16 cellular contexts compared by ENCODE assay signal in the genomic region with DNA sequence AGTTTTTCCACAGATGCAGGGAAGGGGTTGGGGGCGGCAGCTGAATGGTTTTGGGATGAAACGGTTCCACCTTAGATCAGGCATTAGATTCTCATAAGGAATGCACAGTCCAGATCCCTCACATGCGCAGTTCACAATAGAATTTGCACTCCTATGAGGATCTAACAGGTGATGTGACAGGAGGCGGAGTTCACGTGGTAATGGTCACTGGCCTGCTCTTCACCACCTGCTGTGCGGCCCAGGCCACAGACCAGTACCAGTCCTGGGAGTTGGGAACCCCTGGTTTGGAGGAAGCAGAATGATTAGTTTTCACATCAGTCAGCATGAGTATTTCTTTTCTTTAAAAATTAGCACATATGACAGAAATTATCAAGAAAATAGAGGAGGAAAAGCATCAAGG. TPM values are rescaled to one million over a fixed set of nuclear protein-coding genes. Genes with fewer than 3 reads are reported as not detected.
DNase-seq lines count a peak whose midpoint lies in the region; ATAC-seq and TF ChIP-seq lines count a peak whose summit lies in the region.
"Had no signal": no experiment of that assay in that cellular context is flagged by ENCODE, and none has a peak within 500 bp of the region (broad histone marks: within the 10 kb centered on the region; RNA-seq: fewer than 3 reads in every experiment).

No MANE protein-coding gene starts in this region.

- no peaks in the 10 kb centered on the region for H3K27me3 ChIP-seq in left ventricle myocardium inferior (ENCODE audit: low read depth)
- no peaks in the 10 kb centered on the region for H3K27me3 ChIP-seq in heart right ventricle
- H3K27me3 ChIP-seq in esophagus squamous epithelium: no peaks in the 10 kb centered on the region
- no peaks in the 10 kb centered on the region for H3K27me3 ChIP-seq in subcutaneous abdominal adipose tissue (ENCODE audit: control insufficient read depth in 5 of 5, insufficient read depth in 4 of 5, low read length in 5 of 5)
- H3K27me3 ChIP-seq in adrenal gland: no peaks in the 10 kb centered on the region
- H3K27me3 ChIP-seq: body of pancreas, esophagus muscularis mucosa, heart left ventricle, vagina had no signal

- TF ChIP-seq CTCF in left ventricle myocardium inferior (IDR thresholded peaks at IDR 0.05; ENCODE audit: borderline replicate concordance): no peak
- no peak for TF ChIP-seq CTCF in heart right ventricle (IDR thresholded peaks at IDR 0.05)
- TF ChIP-seq CTCF in esophagus squamous epithelium (IDR thresholded peaks at IDR 0.05): no peak
- TF ChIP-seq CTCF in adrenal gland (IDR thresholded peaks at IDR 0.05): no peak

- CTCF ChIA-PET in activated CD8-positive, alpha-beta T cell treated with anti-CD3 and anti-CD28 coated beads, Interleukin-2, amount 10 ng/mL, durations not matched to agents 7 days and 5 days (lab: Charles Lee): interaction anchor here (1.5 kb wide), 1 partner anchor 119 kb away, joined by 3 read pairs; no protein-coding TSS in a partner anchor

- H3K36me3 ChIP-seq in left ventricle myocardium inferior (peaks cover 89% of the 10 kb centered on the region), heart right ventricle (peaks cover 0 to 100% (median 43%) of the 10 kb centered on the region in 9 donors), esophagus squamous epithelium (peaks cover 28 to 100% (median 47%) of the 10 kb centered on the region in 3 donors), subcutaneous abdominal adipose tissue (ENCODE audit: control insufficient read depth in 5 of 5, insufficient read depth in 5 of 5, low read length in 5 of 5) (peaks cover 27 to 90% (median 82%) of the 10 kb centered on the region in 5 donors), adrenal gland (replicated peaks in 1 of 2) (peaks cover 0 to 77% of the 10 kb centered on the region in 2 donors)

- H3K9me3 Mint-ChIP-seq in activated CD8-positive, alpha-beta T cell treated with anti-CD3 and anti-CD28 coated beads, Interleukin-2, amount 10 ng/mL, durations not matched to agents 7 days and 5 days (ENCODE audit: insufficient read depth): no peaks in the 10 kb centered on the region
- H3K9me3 Mint-ChIP-seq: neural crest cell had no signal

- POLR2A ChIA-PET in activated CD8-positive, alpha-beta T cell treated with anti-CD3 and anti-CD28 coated beads, Interleukin-2, amount 10 ng/mL, durations not matched to agents 7 days and 5 days (lab: Charles Lee): no interaction called here

- peaks cover 41% of the 10 kb centered on the region for H3K4me1 ChIP-seq in left ventricle myocardium inferior
- peaks cover 5 to 28% (median 18%) of the 10 kb centered on the region in 9 donors for H3K4me1 ChIP-seq in heart right ventricle
- peaks cover 0 to 20% (median 0%) of the 10 kb centered on the region in 3 donors for H3K4me1 ChIP-seq in esophagus squamous epithelium
- H3K4me1 ChIP-seq in subcutaneous abdominal adipose tissue (ENCODE audit: control insufficient read depth in 5 of 5, insufficient read depth in 5 of 5, low read length in 5 of 5): peaks cover 0 to 15% (median 13%) of the 10 kb centered on the region in 5 donors
- H3K4me1 ChIP-seq in adrenal gland (replicated peaks in 1 of 2): peaks cover 0 to 11% of the 10 kb centered on the region in 2 donors
- H3K4me1 ChIP-seq: body of pancreas, Caco-2 had no signal

- H3K27me3 Mint-ChIP-seq in activated CD8-positive, alpha-beta T cell treated with anti-CD3 and anti-CD28 coated beads, Interleukin-2, amount 10 ng/mL, durations not matched to agents 7 days and 5 days (ENCODE audit: low read depth): no peaks in the 10 kb centered on the region

- no peak overlapping the region for H3K9ac ChIP-seq in subcutaneous abdominal adipose tissue (ENCODE audit: low read length in 5 of 5)

- H3K27ac ChIP-seq in left ventricle myocardium inferior (replicated peaks) (peak overlapping the region; percentile 66), heart right ventricle (peak overlapping the region in 2 of 10 donors; percentile 24 to 51), esophagus squamous epithelium (peak overlapping the region; percentile 3 to 16 (median 9)), subcutaneous abdominal adipose tissue (ENCODE audit: low read depth, low read length) (peak overlapping the region; percentile 27), adrenal gland (peak overlapping the region in 1 of 5 donors; percentile 15)
- H3K27ac ChIP-seq: body of pancreas, vagina had no signal

- peaks cover 77% of the 10 kb centered on the region for H3K36me3 Mint-ChIP-seq in activated CD8-positive, alpha-beta T cell treated with anti-CD3 and anti-CD28 coated beads, Interleukin-2, amount 10 ng/mL, durations not matched to agents 7 days and 5 days (ENCODE audit: low read depth)

- 93% methylated on average over 6 of the region's 6 CpGs for WGBS in heart right ventricle, 2 donors
- WGBS in esophagus squamous epithelium, 2 donors: 81% methylated on average over 5 to 6 of the region's 6 CpGs
- 78 to 94% (median 91%) methylated on average over 6 of the region's 6 CpGs for WGBS in adrenal gland, 4 donors

- H3K4me1 Mint-ChIP-seq in activated CD8-positive, alpha-beta T cell treated with anti-CD3 and anti-CD28 coated beads, Interleukin-2, amount 10 ng/mL, durations not matched to agents 7 days and 5 days (ENCODE audit: low read depth): peaks cover 27% of the 10 kb centered on the region
- H3K4me1 Mint-ChIP-seq: neural crest cell had no signal

- DNase-seq in left ventricle myocardium inferior (no peak), heart right ventricle (no peak), esophagus squamous epithelium (lab: John Stamatoyannopoulos, UW) (no peak), SIG-M5 (lab: John Stamatoyannopoulos, UW) (no peak), adrenal gland (no peak), T1000 (lab: John Stamatoyannopoulos, UW) (no peak)
- DNase-seq in activated CD8-positive, alpha-beta T cell treated with anti-CD3 and anti-CD28 coated beads, Interleukin-2, amount 10 ng/mL, durations not matched to agents 7 days and 5 days: no peak
- DNase-seq: activated naive CD4-positive, alpha-beta T cell treated with Interleukin-2 at 50 U/mL for 16 hours; Caco-2; NCI-H146 had no signal

- H3K9me3 ChIP-seq in left ventricle myocardium inferior (replicated peaks): no peaks in the 10 kb centered on the region
- H3K9me3 ChIP-seq in heart right ventricle: no peaks in the 10 kb centered on the region
- H3K9me3 ChIP-seq in esophagus squamous epithelium: no peaks in the 10 kb centered on the region
- no peaks in the 10 kb centered on the region for H3K9me3 ChIP-seq in subcutaneous abdominal adipose tissue (ENCODE audit: control insufficient read depth in 5 of 5, low read length in 5 of 5)
- H3K9me3 ChIP-seq in adrenal gland (replicated peaks in 1 of 3): no peaks in the 10 kb centered on the region
- H3K9me3 ChIP-seq: body of pancreas, Caco-2, esophagus muscularis mucosa, heart left ventricle, vagina had no signal

- H3K4me3 Mint-ChIP-seq in activated CD8-positive, alpha-beta T cell treated with anti-CD3 and anti-CD28 coated beads, Interleukin-2, amount 10 ng/mL, durations not matched to agents 7 days and 5 days: no peak overlapping the region
- H3K4me3 Mint-ChIP-seq: neural crest cell had no signal

- TF ChIP-seq POLR2A in esophagus squamous epithelium (IDR thresholded peaks at IDR 0.05): no peak
- TF ChIP-seq POLR2A in adrenal gland (IDR thresholded peaks at IDR 0.05): no peak

- intact Hi-C loops in left ventricle myocardium inferior (cut with micrococcal nuclease): no loop called here
- intact Hi-C loops in heart right ventricle (cut with DNase I): no loop called here
- intact Hi-C loops in esophagus squamous epithelium (cut with DNase I): no loop called here
- intact Hi-C loops in adrenal gland (cut with DNase I): no loop called here

- peak overlapping the region; percentile 53 for H3K27ac Mint-ChIP-seq in activated CD8-positive, alpha-beta T cell treated with anti-CD3 and anti-CD28 coated beads, Interleukin-2, amount 10 ng/mL, durations not matched to agents 7 days and 5 days

- H3K4me3 ChIP-seq in left ventricle myocardium inferior: no peak overlapping the region
- H3K4me3 ChIP-seq in heart right ventricle: no peak overlapping the region
- H3K4me3 ChIP-seq in esophagus squamous epithelium: no peak overlapping the region
- H3K4me3 ChIP-seq in subcutaneous abdominal adipose tissue (ENCODE audit: low read depth in 1 of 5, low read length in 5 of 5): no peak overlapping the region
- H3K4me3 ChIP-seq in adrenal gland: no peak overlapping the region
- H3K4me3 ChIP-seq: body of pancreas, esophagus muscularis mucosa, heart left ventricle, vagina had no signal

- ATAC-seq in heart right ventricle: no peak
- no peak for ATAC-seq in activated CD8-positive, alpha-beta T cell treated with anti-CD3 and anti-CD28 coated beads, Interleukin-2, amount 10 ng/mL, durations not matched to agents 7 days and 5 days

RNA-seq across cellular contexts. Expression of a gene that starts 26.3 kb away (rescaled TPM):
- total RNA-seq in left ventricle myocardium inferior (49.9 TPM), heart right ventricle (10 to 100 TPM; 48.2 to 68.2 (median 56.9) TPM), esophagus squamous epithelium (10 to 100 TPM; 21.9 to 41.8 (median 28.4) TPM), adrenal gland (100 to 1,000 TPM in 1 of 8 donors, 10 to 100 TPM in 7; 13.4 to 100 (median 42.8) TPM)
- polyA plus RNA-seq in heart right ventricle (10 to 100 TPM; 67.8 to 69.3 TPM), adrenal gland (100 to 1,000 TPM in 2 of 3 donors, 10 to 100 TPM in 1; 72.9 to 156 (median 122) TPM)
- total RNA-seq in activated CD8-positive, alpha-beta T cell treated with anti-CD3 and anti-CD28 coated beads, Interleukin-2, amount 10 ng/mL, durations not matched to agents 7 days and 5 days: 100 to 1,000 TPM; 347 to 354 TPM

RNA-seq across cellular contexts. Expression of a gene that starts 47.1 kb away (rescaled TPM):
- total RNA-seq in left ventricle myocardium inferior (38.6 TPM), heart right ventricle (10 to 100 TPM; 20.0 to 43.7 (median 30.0) TPM), esophagus squamous epithelium (10 to 100 TPM; 46.2 to 72.0 (median 58.4) TPM), adrenal gland (10 to 100 TPM; 24.2 to 78.6 (median 38.2) TPM)
- polyA plus RNA-seq in heart right ventricle (100 to 1,000 TPM in 1 of 2 donors, 10 to 100 TPM in 1; 38.3 to 141 TPM), adrenal gland (10 to 100 TPM; 27.8 to 77.9 (median 38.4) TPM)
- total RNA-seq in activated CD8-positive, alpha-beta T cell treated with anti-CD3 and anti-CD28 coated beads, Interleukin-2, amount 10 ng/mL, durations not matched to agents 7 days and 5 days: 10 to 100 TPM; 45.5 to 46.6 TPM
